ENCODE assay signal across 21 cellular contexts in genomic region chr9:93911871-93912554, GRCh38. TPM values are rescaled to one million over a fixed set of nuclear protein-coding genes. Genes with fewer than 3 reads are reported as not detected.
DNase-seq lines count a peak whose midpoint lies in the region; FAIRE-seq and TF ChIP-seq lines count a peak whose summit lies in the region.
"Had no signal": no experiment of that assay in that cellular context is flagged by ENCODE, and none has a peak within 500 bp of the region (broad histone marks: within the 10 kb centered on the region; RNA-seq: fewer than 3 reads in every experiment).

No MANE protein-coding gene starts in this region.

- no peak for TF ChIP-seq POLR2A in H54 (IDR thresholded peaks at IDR 0.05; ENCODE audit: low read depth, low read length)

- CTCF ChIA-PET in A673 (lab: Charles Lee) = no interaction called here

- H4K8ac ChIP-seq in neuronal stem cell (ENCODE audit: low read depth, low read length) = no peak overlapping the region

- intact Hi-C loops in A673 (cut with micrococcal nuclease; ENCODE audit: unreplicated experiment) = no loop called here

- peak overlapping the region; percentile 68 for H3K18ac ChIP-seq in neuronal stem cell (ENCODE audit: low read length)

- FAIRE-seq in H54 (lab: Jason Lieb, UNC) = no peak
- FAIRE-seq: endothelial cell of umbilical vein, urothelium cell line had no signal

- no CpG with 5 or more reads among the region's 22 CpGs for WGBS in neuronal stem cell (ENCODE audit: extremely low coverage in 2 of 2, insufficient read length in 2 of 2, insufficient replicate concordance in 1 of 2), 2 donors

- POLR2A ChIA-PET in A673 (lab: Charles Lee; ENCODE audit: low non-redundant PET) = no interaction called here

- no TSS peak for BruUV-seq in A673 (replicated peaks; lab: Mats Ljungman, UMichigan)

- no peak overlapping the region for H2BK120ac ChIP-seq in neuronal stem cell (ENCODE audit: low read depth, low read length)

- no peak overlapping the region for H3K4me3 ChIP-seq in epithelial cell of esophagus (ENCODE audit: low read length)
- no peak overlapping the region for H3K4me3 ChIP-seq in neuronal stem cell (ENCODE audit: low read length in 2 of 2)
- no peak overlapping the region for H3K4me3 ChIP-seq in A673 (ENCODE audit: low read depth, low read length, poor library complexity, severe bottlenecking)
- H3K4me3 ChIP-seq: mucosa of descending colon, smooth muscle cell had no signal

- no peak overlapping the region for H3K4ac ChIP-seq in neuronal stem cell (ENCODE audit: low read length)

- no peaks in the 10 kb centered on the region for H3K79me1 ChIP-seq in neuronal stem cell (ENCODE audit: low read depth, low read length)

- H2BK12ac ChIP-seq in neuronal stem cell (ENCODE audit: low read length) = no peak overlapping the region

- no peak overlapping the region for H2AFZ ChIP-seq in neuronal stem cell (ENCODE audit: low read length)

- peak overlapping the region; percentile 21 for H3K23ac ChIP-seq in neuronal stem cell (ENCODE audit: low read depth, low read length, poor library complexity)

- DNase-seq in H54 (ENCODE audit: insufficient read length, low spot score) (peak; percentile 47), NCI-H2107 (lab: John Stamatoyannopoulos, UW) (peak; percentile 19), epithelial cell of esophagus (ENCODE audit: low read depth) (peak; percentile 9), neuronal stem cell (ENCODE audit: low spot score) (no peak), cerebellum (ENCODE audit: low spot score) (no peak), A673 (ENCODE audit: low spot score) (no peak)
- DNase-seq in stimulated activated CD4-positive, alpha-beta T cell treated with anti-CD3 and anti-CD28 coated beads, Interleukin-15, amount 100 ng/mL, for 24 hours = no peak
- DNase-seq: activated CD8-positive, alpha-beta T cell treated with anti-CD3 and anti-CD28 coated beads for 36 hours; amniotic stem cell; BE2C; glutamatergic neuron; Karpas-422; NCI-H187 treated with DMSO at 0.1 percent for 48 hours; occipital lobe; OCI-M1; stimulated activated naive CD4-positive, alpha-beta T cell had no signal

- H3K4me2 ChIP-seq in neuronal stem cell (ENCODE audit: insufficient read depth, low read length, poor library complexity, severe bottlenecking) = no peak overlapping the region
- H3K4me2 ChIP-seq: smooth muscle cell had no signal

- peaks cover 0 to 5% of the 10 kb centered on the region in 2 donors for H3K4me1 ChIP-seq in neuronal stem cell (ENCODE audit: control insufficient read depth in 2 of 2, insufficient read depth in 1 of 2, low read depth in 1 of 2, low read length in 2 of 2)
- no peaks in the 10 kb centered on the region for H3K4me1 ChIP-seq in A673 (ENCODE audit: insufficient read depth, low read length, poor library complexity, severe bottlenecking)
- H3K4me1 ChIP-seq: BE2C had no signal

- H2AK5ac ChIP-seq in neuronal stem cell (ENCODE audit: low read depth, low read length) = peak overlapping the region; percentile 80

- H3K9me3 ChIP-seq in neuronal stem cell (replicated peaks in 1 of 2; ENCODE audit: control insufficient read depth in 2 of 2, insufficient read depth in 1 of 2, low read depth in 1 of 2, low read length in 2 of 2) (peaks cover 0 to 2% of the 10 kb centered on the region in 2 donors), A673 (ENCODE audit: low read depth, low read length, poor library complexity, severe bottlenecking) (no peaks in the 10 kb centered on the region)
- H3K9me3 ChIP-seq: BE2C, mucosa of descending colon had no signal

- no peak overlapping the region for H3K14ac ChIP-seq in neuronal stem cell (ENCODE audit: low read length)

- no peak overlapping the region for H4K91ac ChIP-seq in neuronal stem cell (ENCODE audit: low read depth, low read length, poor library complexity)

- TF ChIP-seq CTCF in epithelial cell of esophagus (IDR thresholded peaks at IDR 0.05; ENCODE audit: insufficient read depth, low read depth, low read length, missing control alignments) (no peak), A673 (conservative IDR thresholded peaks at IDR 0.05; ENCODE audit: low read depth, low read length) (no peak)

- H3K27ac ChIP-seq in neuronal stem cell (replicated peaks; ENCODE audit: low read length) (no peak overlapping the region), A673 (ENCODE audit: low read depth, low read length, poor library complexity, severe bottlenecking) (no peak overlapping the region)

- no peak overlapping the region for H3K9ac ChIP-seq in neuronal stem cell (ENCODE audit: low read depth, low read length, poor library complexity)

- peak overlapping the region; percentile 57 for H2BK15ac ChIP-seq in neuronal stem cell (ENCODE audit: low read length)

- no peak overlapping the region for H2BK5ac ChIP-seq in neuronal stem cell (ENCODE audit: low read length)

- H3K27me3 ChIP-seq in neuronal stem cell (ENCODE audit: control insufficient read depth in 3 of 3, insufficient read depth in 3 of 3, low read depth in 1 of 3, low read length in 3 of 3) (peaks cover 0 to 34% (median 0%) of the 10 kb centered on the region in 3 experiments), A673 (replicated peaks; ENCODE audit: insufficient read depth, low read depth, low read length, poor library complexity) (no peaks in the 10 kb centered on the region)
- H3K27me3 ChIP-seq: BE2C had no signal

- H3K36me3 ChIP-seq in neuronal stem cell (replicated peaks in 1 of 2; ENCODE audit: control insufficient read depth in 2 of 2, insufficient read depth in 2 of 2, low read length in 2 of 2) = no peaks in the 10 kb centered on the region
- H3K36me3 ChIP-seq in A673 (ENCODE audit: insufficient read depth, low read length, poor library complexity, severe bottlenecking) = no peaks in the 10 kb centered on the region
- H3K36me3 ChIP-seq: BE2C had no signal

RNA-seq across cellular contexts. Expression of gene BARX1, which starts 43.1 kb away (rescaled TPM):
- 2.4 TPM for polyA plus RNA-seq in neuronal stem cell (2013, experiment 1 of 2)
- polyA plus RNA-seq in neuronal stem cell (2013, experiment 2 of 2) = 2.4 TPM
- total RNA-seq in cerebellum (not detected), A673 (2021) (9.8 and 9.9 TPM in 2 replicates)
- total RNA-seq: endothelial cell of umbilical vein, kidney epithelial cell, occipital lobe had no signal
- polyA plus RNA-seq: endothelial cell of umbilical vein had no signal

Comparison
In these comparisons a context has a peak if more than half of its experiments do, and no peak if none do; other contexts are left out.
1. DNase-seq: peak in H54 (single experiment), NCI-H2107 (single experiment) and epithelial cell of esophagus (single experiment); none in neuronal stem cell (single experiment), cerebellum (single experiment), stimulated activated CD4-positive, alpha-beta T cell treated with anti-CD3 and anti-CD28 coated beads, Interleukin-15, amount 100 ng/mL, for 24 hours (single experiment) and A673 (single experiment).
2. RNA of gene BARX1, which starts 43.1 kb away (total RNA-seq): 9.8 to 9.9 TPM in A673; not detected in cerebellum (single experiment); every median in the first group is over 10 times any median in the second.